Comparison of ENCODE assay signal across 10 cellular contexts in the genomic region with DNA sequence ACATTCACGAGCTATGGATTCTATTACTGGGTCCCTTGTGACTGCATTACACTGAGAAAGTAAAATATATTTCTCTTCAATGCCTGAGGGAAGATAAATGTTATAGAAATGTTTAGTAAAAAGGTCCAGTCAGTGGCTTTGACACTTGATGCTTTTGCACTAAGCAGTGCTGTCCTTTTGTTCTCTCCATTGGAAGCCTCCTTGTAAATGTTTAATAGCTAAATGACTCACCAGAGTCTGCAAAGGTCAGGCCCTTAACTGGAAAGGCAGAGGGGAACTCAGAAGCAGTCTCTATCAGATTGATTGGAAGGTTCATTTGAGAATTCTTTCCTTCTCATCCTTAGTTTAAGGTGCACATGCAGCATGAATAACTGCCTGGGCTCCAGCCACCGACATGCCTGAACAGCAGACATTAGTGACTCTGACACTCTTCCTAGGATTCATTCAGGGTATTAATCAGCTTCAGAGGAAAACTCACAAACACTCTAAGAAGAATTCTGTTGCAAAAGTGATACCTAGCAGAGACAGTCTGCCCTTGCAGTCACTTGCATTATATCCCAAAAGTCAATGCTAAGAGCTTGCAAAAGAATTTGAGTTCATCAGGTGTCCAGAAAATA. TPM values are rescaled to one million over a fixed set of nuclear protein-coding genes. Genes with fewer than 3 reads are reported as not detected.
DNase-seq lines count a peak whose midpoint lies in the region; ATAC-seq, FAIRE-seq and TF ChIP-seq lines count a peak whose summit lies in the region.
"Had no signal": no experiment of that assay in that cellular context is flagged by ENCODE, and none has a peak within 500 bp of the region (broad histone marks: within the 10 kb centered on the region; RNA-seq: fewer than 3 reads in every experiment).

No MANE protein-coding gene starts in this region.

- TF ChIP-seq CTCF in endothelial cell of umbilical vein (IDR thresholded peaks at IDR 0.05; ENCODE audit: extremely low read depth in 1 of 2, insufficient read depth in 1 of 2, low read depth in 1 of 2, low read length in 2 of 2) (no peak), smooth muscle cell (IDR thresholded peaks at IDR 0.05; ENCODE audit: borderline replicate concordance, insufficient read depth, poor library complexity, severe bottlenecking) (no peak), gastrocnemius medialis (IDR thresholded peaks at IDR 0.05 in 4 of 5, conservative IDR thresholded peaks at IDR 0.05 in 1 of 5) (no peak)

- H3K4me3 ChIP-seq in endothelial cell of umbilical vein (replicated peaks in 1 of 3; ENCODE audit: insufficient read depth in 1 of 3, low read depth in 1 of 3, low read length in 3 of 3) (no peak overlapping the region), smooth muscle cell (no peak overlapping the region), gastrocnemius medialis (no peak overlapping the region)
- H3K4me3 ChIP-seq: K562 had no signal

- H3K36me3 ChIP-seq in endothelial cell of umbilical vein (ENCODE audit: control insufficient read depth in 2 of 2, extremely low read depth in 1 of 2, insufficient read depth in 2 of 2, low read length in 2 of 2) (no peaks in the 10 kb centered on the region), smooth muscle cell (ENCODE audit: low read depth) (no peaks in the 10 kb centered on the region), gastrocnemius medialis (no peaks in the 10 kb centered on the region)

- no peak overlapping the region for H3K4me2 ChIP-seq in endothelial cell of umbilical vein (ENCODE audit: insufficient read depth, low read length)
- H3K4me2 ChIP-seq in smooth muscle cell: peak overlapping the region; percentile 33

- in situ Hi-C loops in gastrocnemius medialis (cut with MboI; ENCODE audit: low sequenced_read_pairs in 4 of 4): no loop called here

- ATAC-seq in HG03135 (IDR thresholded peaks at IDR 0.05; ENCODE audit: unreplicated experiment): peak; percentile 71
- ATAC-seq in sciatic nerve: no peak
- no peak for ATAC-seq in gastrocnemius medialis
- ATAC-seq: K562 had no signal

- peak; percentile 8 for DNase-seq in NCI-H2196 (lab: John Stamatoyannopoulos, UW; ENCODE audit: unreplicated experiment)
- no peak for DNase-seq in NCI-H2196 treated with DMSO at 0.1 percent for 48 hours (lab: John Stamatoyannopoulos, UW; ENCODE audit: unreplicated experiment)
- no peak for DNase-seq in endothelial cell of umbilical vein (ENCODE audit: low read depth, low spot score)
- DNase-seq in smooth muscle cell (lab: John Stamatoyannopoulos, UW; ENCODE audit: unreplicated experiment): no peak
- no peak for DNase-seq in sciatic nerve (ENCODE audit: low spot score)
- DNase-seq in gastrocnemius medialis: no peak
- DNase-seq in putamen (ENCODE audit: low spot score): no peak

- H4K20me1 ChIP-seq in endothelial cell of umbilical vein (replicated peaks; ENCODE audit: control insufficient read depth, extremely low read depth, insufficient read depth, low read length): no peaks in the 10 kb centered on the region
- H4K20me1 ChIP-seq in smooth muscle cell (ENCODE audit: low read depth): no peaks in the 10 kb centered on the region

- H3F3A ChIP-seq in smooth muscle cell (ENCODE audit: low read depth): peaks cover 14% of the 10 kb centered on the region

- H3K4me1 ChIP-seq in endothelial cell of umbilical vein (ENCODE audit: control insufficient read depth, extremely low read depth, insufficient read depth, low read length) (no peaks in the 10 kb centered on the region), smooth muscle cell (ENCODE audit: low read depth) (peaks cover 11% of the 10 kb centered on the region), gastrocnemius medialis (no peaks in the 10 kb centered on the region)

- POLR2A ChIA-PET in endothelial cell of umbilical vein (lab: Charles Lee): no interaction called here

- CTCF ChIA-PET in endothelial cell of umbilical vein (lab: Charles Lee): interaction anchor here (1.2 to 1.9 kb wide), 2 partner anchors 13 to 54 kb away, joined by 3 to 4 read pairs; no protein-coding TSS in a partner anchor

- 54% methylated on average over 2 of the region's 2 CpGs for WGBS in smooth muscle cell (ENCODE audit: low lambda C conversion rate)

- H2AFZ ChIP-seq in endothelial cell of umbilical vein (ENCODE audit: low read depth, low read length) (no peak overlapping the region), smooth muscle cell (ENCODE audit: low read depth) (no peak overlapping the region)

- dilution Hi-C loops in endothelial cell of umbilical vein (cut with MboI; ENCODE audit: extremely low pct_ligation_motif_present, low sequenced_read_pairs): no loop called here

- H3K9ac ChIP-seq in endothelial cell of umbilical vein (replicated peaks; ENCODE audit: extremely low read depth, insufficient read depth, low read length) (no peak overlapping the region), smooth muscle cell (ENCODE audit: low read depth) (no peak overlapping the region)

- no peak for FAIRE-seq in endothelial cell of umbilical vein (lab: Jason Lieb, UNC)
- FAIRE-seq: endometrium, K562 had no signal

- no peaks in the 10 kb centered on the region for H3K9me3 ChIP-seq in endothelial cell of umbilical vein (replicated peaks; ENCODE audit: control insufficient read depth, insufficient read depth, low read length)
- H3K9me3 ChIP-seq in smooth muscle cell (replicated peaks; ENCODE audit: low read depth): no peaks in the 10 kb centered on the region
- H3K9me3 ChIP-seq in gastrocnemius medialis: no peaks in the 10 kb centered on the region

- no TSS peak for BruUV-seq in endothelial cell of umbilical vein (replicated peaks; lab: Mats Ljungman, UMichigan)

- H3K9me1 ChIP-seq in endothelial cell of umbilical vein (replicated peaks; ENCODE audit: control insufficient read depth, extremely low read depth, insufficient read depth, low read length): no peaks in the 10 kb centered on the region

- TF ChIP-seq POLR2A in endothelial cell of umbilical vein (IDR thresholded peaks at IDR 0.05; ENCODE audit: low read depth, low read length) (no peak), gastrocnemius medialis (IDR thresholded peaks at IDR 0.05) (no peak)

- H3K79me2 ChIP-seq in endothelial cell of umbilical vein (ENCODE audit: control insufficient read depth, insufficient read depth, low read length): no peaks in the 10 kb centered on the region
- H3K79me2 ChIP-seq in smooth muscle cell (ENCODE audit: low read depth): no peaks in the 10 kb centered on the region

- H3K27ac ChIP-seq in endothelial cell of umbilical vein (ENCODE audit: insufficient read depth, low read depth, low read length) (no peak overlapping the region), smooth muscle cell (ENCODE audit: low read depth) (no peak overlapping the region), gastrocnemius medialis (no peak overlapping the region)

- H3K27me3 ChIP-seq in endothelial cell of umbilical vein (ENCODE audit: control insufficient read depth in 2 of 2, insufficient read depth in 2 of 2, low read length in 2 of 2) (peaks cover 4 to 7% of the 10 kb centered on the region in 2 experiments), smooth muscle cell (ENCODE audit: low read depth) (no peaks in the 10 kb centered on the region), gastrocnemius medialis (no peaks in the 10 kb centered on the region)

- intact Hi-C loops in endothelial cell of umbilical vein (cut with micrococcal nuclease) (no loop called here), sciatic nerve (cut with DNase I) (loop anchor here (10.0 kb wide), 1 partner anchor 743 kb away; no protein-coding TSS in a partner anchor), gastrocnemius medialis (cut with DNase I; ENCODE audit: low total_unique reads) (no loop called here)

TF ChIP-seq in endothelial cell of umbilical vein, 7 proteins besides CTCF, POLR2A, EP300 and RAD21:
- TF ChIP-seq GATA2 (IDR thresholded peaks at IDR 0.05; ENCODE audit: insufficient read depth, insufficient read length, low read depth, low read length) (no peak), FOS (IDR thresholded peaks at IDR 0.05; ENCODE audit: borderline replicate concordance, insufficient read depth, low read length) (peak; percentile 32), JUN (IDR thresholded peaks at IDR 0.05; ENCODE audit: borderline replicate concordance, insufficient read depth, insufficient read length, low read depth) (no peak), POLR2AphosphoS5 (IDR thresholded peaks at IDR 0.05; ENCODE audit: insufficient read depth, low read depth, low read length) (no peak), EZH2 (IDR thresholded peaks at IDR 0.05; ENCODE audit: borderline replicate concordance, low read depth, low read length, severe bottlenecking) (no peak), MYC (IDR thresholded peaks at IDR 0.05; ENCODE audit: low read depth, low read length) (no peak)
- TF ChIP-seq, protein P1, sequence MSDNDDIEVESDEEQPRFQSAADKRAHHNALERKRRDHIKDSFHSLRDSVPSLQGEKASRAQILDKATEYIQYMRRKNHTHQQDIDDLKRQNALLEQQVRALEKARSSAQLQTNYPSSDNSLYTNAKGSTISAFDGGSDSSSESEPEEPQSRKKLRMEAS (IDR thresholded peaks at IDR 0.05; ENCODE audit: insufficient read depth, insufficient read length): no peak

RNA-seq across cellular contexts. Expression of a gene that starts 11.5 kb away (rescaled TPM):
- total RNA-seq in endothelial cell of umbilical vein: 24.7 and 27.8 TPM in 2 replicates
- 9.6 and 11.6 TPM in 2 replicates for polyA plus RNA-seq in endothelial cell of umbilical vein
- 6.9 and 8.2 TPM in 2 replicates for polyA plus RNA-seq in endothelial cell of umbilical vein (2011; cell fraction: cytosol; rRNA removed)
- 55.3 and 79.7 TPM in 2 replicates for polyA plus RNA-seq in endothelial cell of umbilical vein (2011; cell fraction: nucleus; rRNA removed)
- 14.4 and 16.8 TPM in 2 replicates for polyA plus RNA-seq in endothelial cell of umbilical vein (2012)
- polyA minus RNA-seq in endothelial cell of umbilical vein: 16.1 and 23.5 TPM in 2 replicates
- 21.3 TPM for polyA minus RNA-seq in endothelial cell of umbilical vein (2011; cell fraction: cytosol; rRNA and poly(A)+ RNA removed)
- polyA minus RNA-seq in endothelial cell of umbilical vein (2011; cell fraction: nucleus; rRNA and poly(A)+ RNA removed): 42.7 and 57.7 TPM in 2 replicates
- 20.9 and 22.0 TPM in 2 replicates for total RNA-seq in smooth muscle cell
- 8.5 and 13.2 TPM in 2 replicates for polyA plus RNA-seq in smooth muscle cell
- 28.6 TPM for total RNA-seq in sciatic nerve
- 10 to 100 TPM in 2 of 4 donors, 1 to 10 TPM in 2; 8.1 to 19.4 (median 10.3) TPM for total RNA-seq in gastrocnemius medialis

RNA-seq across cellular contexts. Expression of a gene that starts 25.0 kb away (rescaled TPM):
- total RNA-seq in endothelial cell of umbilical vein: not detected in 2 replicates
- not detected in 2 replicates for polyA plus RNA-seq in endothelial cell of umbilical vein
- polyA plus RNA-seq in endothelial cell of umbilical vein (2011; cell fraction: cytosol; rRNA removed): not detected in 2 replicates
- polyA plus RNA-seq in endothelial cell of umbilical vein (2011; cell fraction: nucleus; rRNA removed): not detected in 2 replicates
- polyA plus RNA-seq in endothelial cell of umbilical vein (2012): not detected in 2 replicates
- polyA minus RNA-seq in endothelial cell of umbilical vein: not detected in 2 replicates
- polyA minus RNA-seq in endothelial cell of umbilical vein (2011; cell fraction: cytosol; rRNA and poly(A)+ RNA removed): not detected
- not detected in 2 replicates for polyA minus RNA-seq in endothelial cell of umbilical vein (2011; cell fraction: nucleus; rRNA and poly(A)+ RNA removed)
- total RNA-seq in smooth muscle cell: not detected in 2 replicates
- polyA plus RNA-seq in smooth muscle cell: not detected in 2 replicates
- not detected for total RNA-seq in sciatic nerve
- total RNA-seq in gastrocnemius medialis: not detected
- total RNA-seq: K562 had no signal
